8 cellular contexts compared by ENCODE assay signal in the genomic region with DNA sequence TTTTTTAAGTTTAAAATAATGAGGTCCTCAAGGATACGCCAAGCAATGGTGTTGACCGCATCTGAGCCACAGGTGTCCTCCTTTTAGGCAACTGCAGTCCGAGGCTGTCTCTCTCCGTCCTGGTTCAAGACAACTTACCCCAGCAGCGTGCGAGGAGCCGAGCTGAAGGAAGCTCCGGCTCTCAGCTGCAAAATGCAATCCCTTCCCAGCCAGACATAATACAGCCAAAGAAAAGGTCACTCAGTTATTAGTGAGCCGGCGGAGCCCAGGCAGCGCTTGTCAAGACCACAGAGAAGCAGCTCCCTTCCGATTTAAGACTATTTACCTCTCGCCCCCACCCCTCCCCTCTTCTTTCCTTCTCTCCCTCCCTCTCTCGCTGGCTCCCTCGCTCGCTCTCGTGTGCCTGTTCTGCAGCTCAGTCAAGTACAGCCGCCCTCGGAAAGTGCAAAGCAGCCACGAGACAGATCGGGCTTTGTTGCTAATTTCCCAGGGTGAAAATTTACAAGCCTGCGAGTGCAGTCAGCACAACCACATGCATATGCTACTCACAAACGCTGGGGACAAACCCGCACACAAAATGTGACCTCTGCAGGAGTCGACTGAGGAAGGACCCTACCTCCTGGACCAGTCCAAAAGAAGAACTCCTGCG. TPM values are rescaled to one million over a fixed set of nuclear protein-coding genes. Genes with fewer than 3 reads are reported as not detected.
DNase-seq lines count a peak whose midpoint lies in the region; ATAC-seq, FAIRE-seq and TF ChIP-seq lines count a peak whose summit lies in the region.

No MANE protein-coding gene starts in this region.

- H3K9ac ChIP-seq in OCI-LY1 (ENCODE audit: low read length): peak overlapping the region; percentile 41; the same call in 1 of the 2 replicates
- H3K9ac ChIP-seq in neuronal stem cell (ENCODE audit: low read depth, low read length, poor library complexity): peak overlapping the region; percentile 72

- POLR2A ChIA-PET in CD8-positive, alpha-beta memory T cell (lab: Charles Lee): no interaction called here

- H2AFZ ChIP-seq in OCI-LY1 (ENCODE audit: low read length) (no peak overlapping the region), neuronal stem cell (ENCODE audit: low read length) (peak overlapping the region; percentile 92)

- ATAC-seq in GM18505 (IDR thresholded peaks at IDR 0.05; ENCODE audit: unreplicated experiment) (peak; percentile 45), HG03108 (IDR thresholded peaks at IDR 0.05; ENCODE audit: unreplicated experiment) (peak; percentile 47)
- no peak for ATAC-seq in activated CD8-positive, alpha-beta memory T cell treated with anti-CD3 and anti-CD28 coated beads, Interleukin-2, amount 10 ng/mL, durations not matched to agents 7 days and 5 days

- H3K18ac ChIP-seq in neuronal stem cell (ENCODE audit: low read length): peak overlapping the region; percentile 91

- H3K27me3 ChIP-seq in OCI-LY1 (ENCODE audit: insufficient read depth, low read length): no peaks in the 10 kb centered on the region
- H3K27me3 ChIP-seq in neuronal stem cell (ENCODE audit: control insufficient read depth in 3 of 3, insufficient read depth in 3 of 3, low read depth in 1 of 3, low read length in 3 of 3): peaks cover 0 to 64% (median 14%) of the 10 kb centered on the region in 3 experiments
- H3K27me3 ChIP-seq in CD8-positive, alpha-beta memory T cell (ENCODE audit: insufficient read depth, low read length, poor library complexity, severe bottlenecking): no peaks in the 10 kb centered on the region

- CTCF ChIA-PET in activated CD8-positive, alpha-beta memory T cell treated with anti-CD3 and anti-CD28 coated beads, Interleukin-2, amount 10 ng/mL, durations not matched to agents 7 days and 5 days (lab: Charles Lee): no interaction called here
- CTCF ChIA-PET in CD8-positive, alpha-beta memory T cell (lab: Charles Lee): no interaction called here

- peak overlapping the region; percentile 42 for H2BK5ac ChIP-seq in neuronal stem cell (ENCODE audit: low read length)

- H3K36me3 Mint-ChIP-seq in activated CD8-positive, alpha-beta memory T cell treated with anti-CD3 and anti-CD28 coated beads, Interleukin-2, amount 10 ng/mL, durations not matched to agents 7 days and 5 days: no peaks in the 10 kb centered on the region
- no peaks in the 10 kb centered on the region for H3K36me3 Mint-ChIP-seq in CD8-positive, alpha-beta memory T cell

- H4K91ac ChIP-seq in neuronal stem cell (ENCODE audit: low read depth, low read length, poor library complexity): no peak overlapping the region

- H3F3A ChIP-seq in OCI-LY1 (ENCODE audit: insufficient read depth, low read length): no peaks in the 10 kb centered on the region

- no peaks in the 10 kb centered on the region for H4K20me1 ChIP-seq in OCI-LY1 (ENCODE audit: insufficient read depth, low read length)

- no peak overlapping the region for H2BK15ac ChIP-seq in neuronal stem cell (ENCODE audit: low read length)

- peaks cover 23% of the 10 kb centered on the region for H3K4me1 ChIP-seq in OCI-LY1 (ENCODE audit: insufficient read depth, low read length, severe bottlenecking)
- peaks cover 24% of the 10 kb centered on the region in 2 donors for H3K4me1 ChIP-seq in neuronal stem cell (ENCODE audit: control insufficient read depth in 2 of 2, insufficient read depth in 1 of 2, low read depth in 1 of 2, low read length in 2 of 2)
- H3K4me1 ChIP-seq in CD8-positive, alpha-beta memory T cell (ENCODE audit: insufficient read depth, low read length): no peaks in the 10 kb centered on the region

- peak overlapping the region; percentile 40; the same call in 1 of the 2 replicates for H3K4me2 ChIP-seq in OCI-LY1 (ENCODE audit: low read length)
- peak overlapping the region; percentile 83 for H3K4me2 ChIP-seq in neuronal stem cell (ENCODE audit: insufficient read depth, low read length, poor library complexity, severe bottlenecking)

- H3K4me3 ChIP-seq in OCI-LY1 (ENCODE audit: low read depth, low read length, poor library complexity, severe bottlenecking): peak overlapping the region; percentile 54
- H3K4me3 ChIP-seq in fibroblast of villous mesenchyme (ENCODE audit: low read depth, low read length): peak overlapping the region; percentile 55
- H3K4me3 ChIP-seq in neuronal stem cell (ENCODE audit: low read length in 2 of 2): peak overlapping the region; percentile 51 to 87
- H3K4me3 ChIP-seq in CD8-positive, alpha-beta memory T cell (ENCODE audit: low read length): no peak overlapping the region

- no peaks in the 10 kb centered on the region for H3K9me3 ChIP-seq in OCI-LY1 (ENCODE audit: low read length)
- no peaks in the 10 kb centered on the region for H3K9me3 ChIP-seq in neuronal stem cell (replicated peaks in 1 of 2; ENCODE audit: control insufficient read depth in 2 of 2, insufficient read depth in 1 of 2, low read depth in 1 of 2, low read length in 2 of 2)
- H3K9me3 ChIP-seq in CD8-positive, alpha-beta memory T cell (ENCODE audit: low read length): no peaks in the 10 kb centered on the region

- H3K79me2 ChIP-seq in OCI-LY1 (ENCODE audit: insufficient read depth, low read length): no peaks in the 10 kb centered on the region

- DNase-seq in fibroblast of villous mesenchyme (ENCODE audit: low read depth) (peak; percentile 28), neuronal stem cell (ENCODE audit: low spot score) (no peak), D721Med (ENCODE audit: insufficient read length, low spot score) (no peak)
- DNase-seq in activated CD8-positive, alpha-beta memory T cell treated with anti-CD3 and anti-CD28 coated beads, Interleukin-2, amount 10 ng/mL, durations not matched to agents 7 days and 5 days: no peak
- no peak for DNase-seq in CD8-positive, alpha-beta memory T cell

- no peak for FAIRE-seq in D721Med (lab: Jason Lieb, UNC)

- H3K4me3 Mint-ChIP-seq in activated CD8-positive, alpha-beta memory T cell treated with anti-CD3 and anti-CD28 coated beads, Interleukin-2, amount 10 ng/mL, durations not matched to agents 7 days and 5 days: no peak overlapping the region
- no peak overlapping the region for H3K4me3 Mint-ChIP-seq in CD8-positive, alpha-beta memory T cell

- H3K9me3 Mint-ChIP-seq in activated CD8-positive, alpha-beta memory T cell treated with anti-CD3 and anti-CD28 coated beads, Interleukin-2, amount 10 ng/mL, durations not matched to agents 7 days and 5 days (ENCODE audit: low read depth): no peaks in the 10 kb centered on the region
- H3K9me3 Mint-ChIP-seq in CD8-positive, alpha-beta memory T cell: peaks cover 6 to 20% (median 15%) of the 10 kb centered on the region in 5 donors

- no peak overlapping the region for H3K27ac Mint-ChIP-seq in activated CD8-positive, alpha-beta memory T cell treated with anti-CD3 and anti-CD28 coated beads, Interleukin-2, amount 10 ng/mL, durations not matched to agents 7 days and 5 days
- no peak overlapping the region for H3K27ac Mint-ChIP-seq in CD8-positive, alpha-beta memory T cell

- peaks cover 50% of the 10 kb centered on the region for H3K27me3 Mint-ChIP-seq in activated CD8-positive, alpha-beta memory T cell treated with anti-CD3 and anti-CD28 coated beads, Interleukin-2, amount 10 ng/mL, durations not matched to agents 7 days and 5 days
- peaks cover 11 to 25% of the 10 kb centered on the region in 2 donors for H3K27me3 Mint-ChIP-seq in CD8-positive, alpha-beta memory T cell

- no peak overlapping the region for H3K23ac ChIP-seq in neuronal stem cell (ENCODE audit: low read depth, low read length, poor library complexity)

- no peaks in the 10 kb centered on the region for H3K9me2 ChIP-seq in OCI-LY1 (ENCODE audit: low read depth, low read length)

- H3K79me1 ChIP-seq in neuronal stem cell (ENCODE audit: low read depth, low read length): no peaks in the 10 kb centered on the region

- no peak overlapping the region for H4K8ac ChIP-seq in neuronal stem cell (ENCODE audit: low read depth, low read length)

- no peak for TF ChIP-seq POLR2A in GM18505 (IDR thresholded peaks at IDR 0.05; ENCODE audit: borderline replicate concordance, extremely low read depth, insufficient read depth, insufficient read length)

- H3K36me3 ChIP-seq in OCI-LY1 (ENCODE audit: insufficient read depth, low read length) (no peaks in the 10 kb centered on the region), neuronal stem cell (replicated peaks in 1 of 2; ENCODE audit: control insufficient read depth in 2 of 2, insufficient read depth in 2 of 2, low read length in 2 of 2) (no peaks in the 10 kb centered on the region)
- H3K36me3 ChIP-seq in CD8-positive, alpha-beta memory T cell (ENCODE audit: insufficient read depth, low read length): no peaks in the 10 kb centered on the region

- TF ChIP-seq CTCF in OCI-LY1 (IDR thresholded peaks at IDR 0.05; ENCODE audit: low read length) (no peak), fibroblast of villous mesenchyme (IDR thresholded peaks at IDR 0.05; ENCODE audit: insufficient read depth, low read depth, low read length) (no peak), D721Med (IDR thresholded peaks at IDR 0.05; ENCODE audit: insufficient read depth, missing control alignments) (no peak)

- H2BK120ac ChIP-seq in neuronal stem cell (ENCODE audit: low read depth, low read length): no peak overlapping the region

- no peak overlapping the region for H2AK5ac ChIP-seq in neuronal stem cell (ENCODE audit: low read depth, low read length)

- no CpG with 5 or more reads among the region's 26 CpGs for WGBS in neuronal stem cell (ENCODE audit: extremely low coverage in 2 of 2, insufficient read length in 2 of 2, insufficient replicate concordance in 1 of 2), 2 donors

- no peak overlapping the region for H3K14ac ChIP-seq in neuronal stem cell (ENCODE audit: low read length)

- no peak overlapping the region for H2BK12ac ChIP-seq in neuronal stem cell (ENCODE audit: low read length)

- no peak overlapping the region for H3K4ac ChIP-seq in neuronal stem cell (ENCODE audit: low read length)

- H3K4me1 Mint-ChIP-seq in activated CD8-positive, alpha-beta memory T cell treated with anti-CD3 and anti-CD28 coated beads, Interleukin-2, amount 10 ng/mL, durations not matched to agents 7 days and 5 days: peaks cover 2% of the 10 kb centered on the region
- no peaks in the 10 kb centered on the region for H3K4me1 Mint-ChIP-seq in CD8-positive, alpha-beta memory T cell

- H3K27ac ChIP-seq in OCI-LY1 (ENCODE audit: low read depth, low read length, poor library complexity, severe bottlenecking) (peak overlapping the region; percentile 56), neuronal stem cell (replicated peaks; ENCODE audit: low read length) (peak overlapping the region; percentile 44)
- H3K27ac ChIP-seq in CD8-positive, alpha-beta memory T cell (ENCODE audit: low read depth, low read length): no peak overlapping the region

RNA-seq across cellular contexts. Expression of a gene that starts 0.4 kb away (rescaled TPM):
- under 0.01 and 0.43 TPM in 2 replicates for total RNA-seq in fibroblast of villous mesenchyme
- 27.7 TPM for polyA plus RNA-seq in neuronal stem cell (2013, experiment 1 of 2)
- 30.4 TPM for polyA plus RNA-seq in neuronal stem cell (2013, experiment 2 of 2)
- not detected for total RNA-seq in activated CD8-positive, alpha-beta memory T cell treated with anti-CD3 and anti-CD28 coated beads, Interleukin-2, amount 10 ng/mL, durations not matched to agents 7 days and 5 days
- total RNA-seq in CD8-positive, alpha-beta memory T cell: not detected
- not detected for polyA plus RNA-seq in CD8-positive, alpha-beta memory T cell
